8 cellular contexts compared by ENCODE assay signal in genomic region chr5:172186114-172186695, GRCh38. TPM values are rescaled to one million over a fixed set of nuclear protein-coding genes. Genes with fewer than 3 reads are reported as not detected.
DNase-seq lines count a peak whose midpoint lies in the region; ATAC-seq lines count a peak whose summit lies in the region.

No MANE protein-coding gene starts in this region.

- no peak for DNase-seq in activated CD4-positive, alpha-beta T cell treated with anti-CD3 and anti-CD28 coated beads for 36 hours
- DNase-seq in activated CD4-positive, alpha-beta T cell treated with anti-CD3 and anti-CD28 coated beads, Interleukin-2, amount 50 U/mL, for 1 hour = no peak
- DNase-seq in activated T-cell treated with anti-CD3 and anti-CD28 coated beads, Interleukin-2, amount 50 U/mL, for 72 hours = no peak
- no peak for DNase-seq in stimulated activated effector memory CD8-positive, alpha-beta T cell treated with anti-CD3 and anti-CD28 coated beads, Interleukin-12 subunit alpha, Interleukin-12 subunit beta, amount 100 ng/mL, for 72 hours (ENCODE audit: low spot score in 2 of 2)
- DNase-seq in 8988T = no peak

- H3K27me3 Mint-ChIP-seq in activated CD4-positive, alpha-beta T cell treated with anti-CD3 and anti-CD28 coated beads for 36 hours = no peaks in the 10 kb centered on the region
- peaks cover 8% of the 10 kb centered on the region for H3K27me3 Mint-ChIP-seq in activated T-cell treated with anti-CD3 and anti-CD28 coated beads, Interleukin-2, amount 50 U/mL, for 72 hours (ENCODE audit: low read depth)

- POLR2A ChIA-PET in activated CD4-positive, alpha-beta T cell treated with anti-CD3 and anti-CD28 coated beads for 36 hours (lab: Charles Lee) = interaction anchor here (0.6 to 5.6 kb wide), 8 partner anchors 8 to 180 kb away, joined by 3 to 64 read pairs (median 6); partner anchors contain the start of gene FBXW11

- intact Hi-C loops in activated CD4-positive, alpha-beta T cell treated with anti-CD3 and anti-CD28 coated beads for 36 hours (cut with DNase I, micrococcal nuclease) = loop anchor here (2.0 to 10.0 kb wide), 4 partner anchors 179 to 1851 kb away; partner anchors contain the start of gene FBXW11 (in 1 of the 2)

- CTCF ChIA-PET in activated CD4-positive, alpha-beta T cell treated with anti-CD3 and anti-CD28 coated beads for 36 hours (lab: Charles Lee) = interaction anchor here (0.6 to 6.2 kb wide), 17 partner anchors 7 to 826 kb away, joined by 3 to 83 read pairs (median 5); no protein-coding TSS in a partner anchor

- H3K9me3 ChIP-seq in iPS-20b (ENCODE audit: insufficient read depth, low read depth, low read length) = no peaks in the 10 kb centered on the region

- H3K36me3 Mint-ChIP-seq in activated CD4-positive, alpha-beta T cell treated with anti-CD3 and anti-CD28 coated beads for 36 hours (ENCODE audit: low read depth) = peaks cover 36% of the 10 kb centered on the region
- peaks cover 15 to 23% of the 10 kb centered on the region in 2 donors for H3K36me3 Mint-ChIP-seq in activated T-cell treated with anti-CD3 and anti-CD28 coated beads, Interleukin-2, amount 50 U/mL, for 72 hours (ENCODE audit: insufficient read depth in 2 of 2)
- H3K36me3 Mint-ChIP-seq in stimulated activated effector memory CD8-positive, alpha-beta T cell treated with anti-CD3 and anti-CD28 coated beads, Interleukin-12 subunit alpha, Interleukin-12 subunit beta, amount 100 ng/mL, for 72 hours = peaks cover 69% of the 10 kb centered on the region

- no peaks in the 10 kb centered on the region for H3K36me3 ChIP-seq in iPS-20b (ENCODE audit: insufficient read depth, low read depth, low read length)

- no peak overlapping the region for H3K9ac ChIP-seq in iPS-20b (ENCODE audit: low read depth, low read length)

- H3K27ac Mint-ChIP-seq in activated CD4-positive, alpha-beta T cell treated with anti-CD3 and anti-CD28 coated beads for 36 hours = peak overlapping the region; percentile 98
- H3K27ac Mint-ChIP-seq in activated T-cell treated with anti-CD3 and anti-CD28 coated beads, Interleukin-2, amount 50 U/mL, for 72 hours = peak overlapping the region; percentile 77
- H3K27ac Mint-ChIP-seq in stimulated activated effector memory CD8-positive, alpha-beta T cell treated with anti-CD3 and anti-CD28 coated beads, Interleukin-12 subunit alpha, Interleukin-12 subunit beta, amount 100 ng/mL, for 72 hours = peak overlapping the region; percentile 95

- no peaks in the 10 kb centered on the region for H3K9me3 Mint-ChIP-seq in activated CD4-positive, alpha-beta T cell treated with anti-CD3 and anti-CD28 coated beads for 36 hours (ENCODE audit: low read depth)
- H3K9me3 Mint-ChIP-seq in activated T-cell treated with anti-CD3 and anti-CD28 coated beads, Interleukin-2, amount 50 U/mL, for 72 hours = no peaks in the 10 kb centered on the region
- H3K9me3 Mint-ChIP-seq in stimulated activated effector memory CD8-positive, alpha-beta T cell treated with anti-CD3 and anti-CD28 coated beads, Interleukin-12 subunit alpha, Interleukin-12 subunit beta, amount 100 ng/mL, for 72 hours = no peaks in the 10 kb centered on the region

- ATAC-seq in activated CD4-positive, alpha-beta T cell treated with anti-CD3 and anti-CD28 coated beads for 36 hours = no peak
- no peak for ATAC-seq in activated T-cell treated with anti-CD3 and anti-CD28 coated beads, Interleukin-2, amount 50 U/mL, for 72 hours (replicated peaks in 1 of 2)
- ATAC-seq in stimulated activated effector memory CD8-positive, alpha-beta T cell treated with anti-CD3 and anti-CD28 coated beads, Interleukin-12 subunit alpha, Interleukin-12 subunit beta, amount 100 ng/mL, for 72 hours = no peak
- no peak for ATAC-seq in GM19452 (IDR thresholded peaks at IDR 0.05; ENCODE audit: unreplicated experiment)
- ATAC-seq in HG03175 (IDR thresholded peaks at IDR 0.05; ENCODE audit: unreplicated experiment) = no peak

- peaks cover 47% of the 10 kb centered on the region for H3K4me1 Mint-ChIP-seq in activated CD4-positive, alpha-beta T cell treated with anti-CD3 and anti-CD28 coated beads for 36 hours
- peaks cover 51% of the 10 kb centered on the region for H3K4me1 Mint-ChIP-seq in activated T-cell treated with anti-CD3 and anti-CD28 coated beads, Interleukin-2, amount 50 U/mL, for 72 hours (ENCODE audit: low read depth)
- H3K4me1 Mint-ChIP-seq in stimulated activated effector memory CD8-positive, alpha-beta T cell treated with anti-CD3 and anti-CD28 coated beads, Interleukin-12 subunit alpha, Interleukin-12 subunit beta, amount 100 ng/mL, for 72 hours = peaks cover 37% of the 10 kb centered on the region

- peak overlapping the region; percentile 95 for H3K4me3 Mint-ChIP-seq in activated CD4-positive, alpha-beta T cell treated with anti-CD3 and anti-CD28 coated beads for 36 hours
- H3K4me3 Mint-ChIP-seq in activated T-cell treated with anti-CD3 and anti-CD28 coated beads, Interleukin-2, amount 50 U/mL, for 72 hours = peak overlapping the region; percentile 91 to 99
- H3K4me3 Mint-ChIP-seq in stimulated activated effector memory CD8-positive, alpha-beta T cell treated with anti-CD3 and anti-CD28 coated beads, Interleukin-12 subunit alpha, Interleukin-12 subunit beta, amount 100 ng/mL, for 72 hours = peak overlapping the region; percentile 95

- peak overlapping the region; percentile 81 for H3K4me3 ChIP-seq in iPS-20b (ENCODE audit: low read length)

- H3K4me1 ChIP-seq in iPS-20b (ENCODE audit: insufficient read depth, low read length) = peaks cover 8% of the 10 kb centered on the region; the same call in 1 of the 2 replicates

- H3K27me3 ChIP-seq in iPS-20b (ENCODE audit: insufficient read depth, low read length) = peaks cover 20% of the 10 kb centered on the region; the same call in 1 of the 2 replicates

- no peak overlapping the region for H3K27ac ChIP-seq in iPS-20b (ENCODE audit: low read length)

RNA-seq across cellular contexts. Expression of gene STK10, which starts 1.8 kb away (rescaled TPM):
- 100 to 1,000 TPM in 1 of 2 experiments, 10 to 100 TPM in 1; 83.1 to 144 TPM for total RNA-seq in activated CD4-positive, alpha-beta T cell treated with anti-CD3 and anti-CD28 coated beads for 36 hours
- 100 to 1,000 TPM; 126 to 134 TPM for total RNA-seq in activated T-cell treated with anti-CD3 and anti-CD28 coated beads, Interleukin-2, amount 50 U/mL, for 72 hours

RNA-seq across cellular contexts. Expression of gene EFCAB9, which starts 7.8 kb away (rescaled TPM):
- total RNA-seq in activated CD4-positive, alpha-beta T cell treated with anti-CD3 and anti-CD28 coated beads for 36 hours = not detected
- not detected for total RNA-seq in activated T-cell treated with anti-CD3 and anti-CD28 coated beads, Interleukin-2, amount 50 U/mL, for 72 hours
